Comparison of ENCODE assay signal across 8 cellular contexts in the genomic region with DNA sequence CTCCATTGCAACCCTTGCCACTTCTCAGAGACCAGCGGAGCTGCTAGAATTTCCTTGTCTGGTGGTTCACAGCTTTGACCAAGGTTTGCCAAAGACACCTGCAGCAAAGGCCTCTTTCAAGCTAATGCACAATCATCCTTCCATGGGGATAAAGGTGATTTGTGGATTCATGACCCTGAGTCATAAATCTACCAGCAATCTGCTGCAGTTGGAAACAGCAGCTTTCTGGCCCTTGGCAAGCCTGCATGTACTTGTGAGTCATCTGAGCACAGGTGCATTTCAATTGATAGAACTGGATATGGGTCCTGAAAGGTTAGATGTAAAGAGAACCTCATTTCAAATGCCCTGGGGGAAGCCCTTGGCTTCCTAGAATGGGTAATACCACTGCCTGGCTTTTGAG. TPM values are rescaled to one million over a fixed set of nuclear protein-coding genes. Genes with fewer than 3 reads are reported as not detected.
DNase-seq lines count a peak whose midpoint lies in the region; ATAC-seq, FAIRE-seq and TF ChIP-seq lines count a peak whose summit lies in the region.
"Had no signal": no experiment of that assay in that cellular context is flagged by ENCODE, and none has a peak within 500 bp of the region (broad histone marks: within the 10 kb centered on the region; RNA-seq: fewer than 3 reads in every experiment).

No MANE protein-coding gene starts in this region.

- CTCF ChIA-PET in IMR-90 (lab: Yijun Ruan, JAX) (no interaction called here), HepG2 (lab: Yijun Ruan, JAX; ENCODE audit: low intra/inter-chr PET ratio, low total read pairs) (no interaction called here), OCI-LY7 (lab: Charles Lee; ENCODE audit: unreplicated experiment) (no interaction called here)

- no peaks in the 10 kb centered on the region for H3K79me1 ChIP-seq in IMR-90 (ENCODE audit: low read depth in 1 of 2, low read length in 2 of 2)

- H2AFZ ChIP-seq in IMR-90 (replicated peaks; ENCODE audit: low read length, poor library complexity) (no peak overlapping the region), HepG2 (ENCODE audit: low read length) (no peak overlapping the region), OCI-LY7 (ENCODE audit: low read length) (no peak overlapping the region)
- H2AFZ ChIP-seq: GM23338 had no signal

- dilution Hi-C loops in IMR-90 (cut with HindIII; ENCODE audit: low sequenced_read_pairs, unreplicated experiment): no loop called here

- no peak overlapping the region for H3K23ac ChIP-seq in IMR-90 (ENCODE audit: low read depth, low read length)

- H4K20me1 ChIP-seq in IMR-90 (ENCODE audit: insufficient read depth, low read length) (no peaks in the 10 kb centered on the region), HepG2 (ENCODE audit: insufficient read depth, low read length) (no peaks in the 10 kb centered on the region), OCI-LY7 (ENCODE audit: insufficient read depth, low read length) (no peaks in the 10 kb centered on the region)

- H3K9me3 ChIP-seq in IMR-90 (ENCODE audit: control insufficient read depth, insufficient read depth, low read length) (no peaks in the 10 kb centered on the region), HepG2 (ENCODE audit: low read length) (no peaks in the 10 kb centered on the region), OCI-LY7 (ENCODE audit: low read length) (no peaks in the 10 kb centered on the region)

- H3K27ac ChIP-seq in IMR-90 (ENCODE audit: insufficient read depth, low read length) (no peak overlapping the region), HepG2 (ENCODE audit: extremely low read length, insufficient read depth, low read length) (peak overlapping the region; percentile 21), OCI-LY7 (ENCODE audit: low read depth, low read length, poor library complexity, severe bottlenecking) (no peak overlapping the region)

- H3K9ac ChIP-seq in IMR-90 (ENCODE audit: low read depth, low read length) (no peak overlapping the region), HepG2 (ENCODE audit: insufficient read depth, low read depth, low read length) (no peak overlapping the region)

- H3K79me2 ChIP-seq in HepG2 (ENCODE audit: insufficient read depth, low read length) (no peaks in the 10 kb centered on the region), OCI-LY7 (ENCODE audit: insufficient read depth, low read depth, low read length) (no peaks in the 10 kb centered on the region)

- H3K4me3 ChIP-seq in IMR-90 (ENCODE audit: insufficient read depth, low read depth, low read length): no peak overlapping the region
- no peak overlapping the region for H3K4me3 ChIP-seq in HepG2 (replicated peaks in 1 of 3; ENCODE audit: insufficient read depth in 1 of 3, low read depth in 2 of 3, low read length in 3 of 3)
- no peak overlapping the region for H3K4me3 ChIP-seq in OCI-LY7 (ENCODE audit: low read depth, low read length, poor library complexity, severe bottlenecking)
- H3K4me3 ChIP-seq: GM23338 had no signal

- in situ Hi-C loops in IMR-90 (cut with MboI; ENCODE audit: low sequenced_read_pairs): no loop called here
- in situ Hi-C loops in HepG2 (cut with HindIII; ENCODE audit: extremely low pct_ligation_motif_present, low pct_unique_long_range_greater_than_20kb): no loop called here

- DNase-seq in COLO668 (lab: John Stamatoyannopoulos, UW; ENCODE audit: unreplicated experiment) (peak; percentile 13), IMR-90 (peak; percentile 22), HepG2 (ENCODE audit: low spot score) (no peak), dedifferentiated amniotic fluid mesenchymal stem cell (ENCODE audit: extremely low spot score) (no peak), OCI-LY7 (ENCODE audit: low spot score) (no peak), NCI-H345 treated with DMSO at 0.1 percent for 48 hours (lab: John Stamatoyannopoulos, UW; ENCODE audit: unreplicated experiment) (no peak)

- H3K4me2 ChIP-seq in IMR-90 (ENCODE audit: low read depth, low read length): no peak overlapping the region
- H3K4me2 ChIP-seq in HepG2 (ENCODE audit: low read depth, low read length): no peak overlapping the region
- no peak overlapping the region for H3K4me2 ChIP-seq in OCI-LY7 (ENCODE audit: low read length)
- H3K4me2 ChIP-seq: GM23338 had no signal

- H3K4me1 Mint-ChIP-seq in activated T-helper 17 cell treated with anti-CD3 and anti-CD28 coated beads, Interleukin-2, amount 50 U/mL, for 72 hours: peaks cover 43% of the 10 kb centered on the region

- intact Hi-C loops in IMR-90 (cut with micrococcal nuclease): no loop called here
- intact Hi-C loops in HepG2 (cut with micrococcal nuclease; ENCODE audit: unreplicated experiment): no loop called here
- intact Hi-C loops in OCI-LY7 (cut with micrococcal nuclease; ENCODE audit: unreplicated experiment): no loop called here

- BruUV-seq in IMR-90 (replicated peaks; lab: Mats Ljungman, UMichigan): no TSS peak
- BruUV-seq in HepG2 (replicated peaks; lab: Mats Ljungman, UMichigan): no TSS peak
- no TSS peak for BruUV-seq in OCI-LY7 (replicated peaks; lab: Mats Ljungman, UMichigan)

- no peak overlapping the region for H2BK5ac ChIP-seq in IMR-90 (ENCODE audit: low read depth, low read length, poor library complexity, severe bottlenecking)

- no peak for TF ChIP-seq POLR2A in IMR-90 (IDR thresholded peaks at IDR 0.05; ENCODE audit: low read depth, low read length)
- TF ChIP-seq POLR2A in HepG2 (IDR thresholded peaks at IDR 0.05; ENCODE audit: insufficient read depth in 1 of 2, low read depth in 2 of 2, low read length in 2 of 2): no peak

- FAIRE-seq in HepG2 (lab: Jason Lieb, UNC): no peak

- no peak overlapping the region for H3K4ac ChIP-seq in IMR-90 (ENCODE audit: low read depth, low read length)

- H3K27ac Mint-ChIP-seq in activated T-helper 17 cell treated with anti-CD3 and anti-CD28 coated beads, Interleukin-2, amount 50 U/mL, for 72 hours: no peak overlapping the region
- H3K27ac Mint-ChIP-seq: GM23338 had no signal

- POLR2A ChIA-PET in IMR-90 (lab: Charles Lee; ENCODE audit: unreplicated experiment): no interaction called here
- POLR2A ChIA-PET in HepG2 (lab: Yijun Ruan, JAX): interaction anchor here (2.1 to 5.5 kb wide), 3 partner anchors 7 to 74 kb away, joined by 8 to 43 read pairs (median 15); no protein-coding TSS in a partner anchor
- POLR2A ChIA-PET in OCI-LY7 (lab: Charles Lee): no interaction called here

- H2AK9ac ChIP-seq in IMR-90 (replicated peaks; ENCODE audit: low read depth, low read length, poor library complexity): no peak overlapping the region

- TF ChIP-seq EP300 in HepG2 (IDR thresholded peaks at IDR 0.05; ENCODE audit: low read depth in 2 of 2, low read length in 2 of 2): no peak
- no peak for TF ChIP-seq EP300 in HepG2 (CRISPR knock-in tag; IDR thresholded peaks at IDR 0.05; ENCODE audit: borderline replicate concordance)

- no peak overlapping the region for H2BK15ac ChIP-seq in IMR-90 (ENCODE audit: low read depth, low read length)

- no CpG with 5 or more reads among the region's 1 CpG for WGBS in IMR-90 (ENCODE audit: extremely low coverage in 2 of 2, insufficient read length in 1 of 2), 2 experiments
- 33% methylated on average over 1 of the region's 1 CpG for WGBS in HepG2 (ENCODE audit: low lambda C conversion rate)

- no peak overlapping the region for H4K8ac ChIP-seq in IMR-90 (ENCODE audit: low read depth in 2 of 2, low read length in 2 of 2)

- H3K36me3 ChIP-seq in IMR-90 (ENCODE audit: control insufficient read depth, insufficient read depth, low read length): no peaks in the 10 kb centered on the region
- no peaks in the 10 kb centered on the region for H3K36me3 ChIP-seq in HepG2 (replicated peaks in 1 of 2; ENCODE audit: control insufficient read depth in 1 of 2, insufficient read depth in 2 of 2, low read length in 2 of 2)
- no peaks in the 10 kb centered on the region for H3K36me3 ChIP-seq in OCI-LY7 (ENCODE audit: insufficient read depth, low read length)

- H2AK5ac ChIP-seq in IMR-90 (ENCODE audit: low read depth, low read length): no peak overlapping the region

- no peak overlapping the region for H4K91ac ChIP-seq in IMR-90 (ENCODE audit: insufficient read depth, low read depth, low read length)

- H3K4me3 Mint-ChIP-seq in activated T-helper 17 cell treated with anti-CD3 and anti-CD28 coated beads, Interleukin-2, amount 50 U/mL, for 72 hours: no peak overlapping the region
- H3K4me3 Mint-ChIP-seq: GM23338 had no signal

- TF ChIP-seq CTCF in IMR-90 (conservative IDR thresholded peaks at IDR 0.05; ENCODE audit: low read depth, low read length) (no peak), HepG2 (CRISPR knock-in tag; IDR thresholded peaks at IDR 0.05) (no peak), OCI-LY7 (conservative IDR thresholded peaks at IDR 0.05; ENCODE audit: low read length) (no peak)

- no peak overlapping the region for H3K18ac ChIP-seq in IMR-90 (ENCODE audit: low read depth, low read length)

- no peak overlapping the region for H4K5ac ChIP-seq in IMR-90 (ENCODE audit: low read depth, low read length)

- H2BK120ac ChIP-seq in IMR-90 (ENCODE audit: low read depth, low read length): no peak overlapping the region

- H3K27me3 Mint-ChIP-seq in activated T-helper 17 cell treated with anti-CD3 and anti-CD28 coated beads, Interleukin-2, amount 50 U/mL, for 72 hours: no peaks in the 10 kb centered on the region

- no peaks in the 10 kb centered on the region for H3K9me1 ChIP-seq in IMR-90 (ENCODE audit: insufficient read depth, low read length)

- peaks cover 2% of the 10 kb centered on the region; the same call in 1 of the 2 replicates for H3K4me1 ChIP-seq in IMR-90 (ENCODE audit: control insufficient read depth, insufficient read depth, low read length)
- H3K4me1 ChIP-seq in HepG2 (ENCODE audit: insufficient read depth, low read length): peaks cover 96% of the 10 kb centered on the region
- H3K4me1 ChIP-seq in OCI-LY7 (ENCODE audit: insufficient read depth, low read length, poor library complexity, severe bottlenecking): peaks cover 11% of the 10 kb centered on the region

- no peaks in the 10 kb centered on the region for H3K36me3 Mint-ChIP-seq in activated T-helper 17 cell treated with anti-CD3 and anti-CD28 coated beads, Interleukin-2, amount 50 U/mL, for 72 hours (ENCODE audit: low read depth)

- ATAC-seq in IMR-90 (ENCODE audit: low read depth) (no peak), HepG2 (no peak)
- peak; percentile 45 for ATAC-seq in activated T-helper 17 cell treated with anti-CD3 and anti-CD28 coated beads, Interleukin-2, amount 50 U/mL, for 72 hours (replicated peaks)
- ATAC-seq: GM23338 had no signal

- H3K9me2 ChIP-seq in OCI-LY7 (ENCODE audit: insufficient read depth, low read length): no peaks in the 10 kb centered on the region

- H3K27me3 ChIP-seq in IMR-90 (ENCODE audit: control insufficient read depth, insufficient read depth, low read length) (peaks cover 53% of the 10 kb centered on the region), HepG2 (ENCODE audit: control insufficient read depth in 1 of 2, insufficient read depth in 2 of 2, low read length in 2 of 2) (no peaks in the 10 kb centered on the region)

- no peak for TF ChIP-seq RAD21 in IMR-90 (IDR thresholded peaks at IDR 0.05; ENCODE audit: low read length)
- no peak for TF ChIP-seq RAD21 in HepG2 (CRISPR knock-in tag; IDR thresholded peaks at IDR 0.05)

- H2BK20ac ChIP-seq in IMR-90 (ENCODE audit: low read depth, low read length): no peak overlapping the region

- no peak overlapping the region for H3K56ac ChIP-seq in IMR-90 (ENCODE audit: extremely low read depth, insufficient read depth, low read length)

- H3K14ac ChIP-seq in IMR-90 (replicated peaks; ENCODE audit: low read depth, low read length): no peak overlapping the region

- H3K9me3 Mint-ChIP-seq in activated T-helper 17 cell treated with anti-CD3 and anti-CD28 coated beads, Interleukin-2, amount 50 U/mL, for 72 hours: no peaks in the 10 kb centered on the region
- H3K9me3 Mint-ChIP-seq: GM23338 had no signal

RNA-seq across cellular contexts. Expression of a gene that starts 21.6 kb away (rescaled TPM):
- total RNA-seq in IMR-90 (2012; rRNA removed) (0.83 and 1.3 TPM in 2 replicates), HepG2 (2016; rRNA removed; fragmentation: Illumina TruSeq; extraction: Trizol) (6.8 and 7.9 TPM in 2 replicates), OCI-LY7 (2022) (0.97 and 1.9 TPM in 2 replicates)
- polyA plus RNA-seq in IMR-90 (2012; rRNA removed) (3.4 and 3.8 TPM in 2 replicates), HepG2 (2011; rRNA removed) (6.3 and 9.0 TPM in 2 replicates)
- 2.4 and 3.0 TPM in 2 replicates for polyA plus RNA-seq in IMR-90 (2012; cell fraction: cytosol; rRNA removed)
- 4.0 and 4.2 TPM in 2 replicates for polyA plus RNA-seq in IMR-90 (2012; cell fraction: nucleus; rRNA removed; ENCODE audit: low replicate concordance)
- total RNA-seq in activated T-helper 17 cell treated with anti-CD3 and anti-CD28 coated beads, Interleukin-2, amount 50 U/mL, for 72 hours: 10 to 100 TPM in 1 of 2 donors, 1 to 10 TPM in 1; 5.9 to 42.2 TPM
- total RNA-seq in HepG2 (2016; cell fraction: cytosol; rRNA removed; fragmentation: Illumina TruSeq; extraction: Trizol; ENCODE audit: low read depth): 5.3 and 5.4 TPM in 2 replicates
- total RNA-seq in HepG2 (2016; cell fraction: insoluble cytoplasmic fraction; rRNA removed; fragmentation: Illumina TruSeq; extraction: Trizol): 7.1 and 8.8 TPM in 2 replicates
- 15.7 and 15.8 TPM in 2 replicates for total RNA-seq in HepG2 (2016; cell fraction: membrane; rRNA removed; fragmentation: Illumina TruSeq; extraction: Trizol)
- 10.0 and 10.9 TPM in 2 replicates for total RNA-seq in HepG2 (2016; cell fraction: nucleus; rRNA removed; fragmentation: Illumina TruSeq; extraction: Trizol)
- 4.8 and 5.8 TPM in 2 replicates for polyA plus RNA-seq in HepG2 (2011; cell fraction: cytosol; rRNA removed)
- polyA plus RNA-seq in HepG2 (2011; cell fraction: nucleus; rRNA removed): 7.5 and 7.7 TPM in 2 replicates
- polyA plus RNA-seq in HepG2 (2012): 8.6 and 11.4 TPM in 2 replicates
- 21.6 and 22.8 TPM in 2 replicates for polyA plus RNA-seq in HepG2 (2016; cell fraction: cytosol; fragmentation: Illumina TruSeq; extraction: Trizol; ENCODE audit: low read depth)
- polyA plus RNA-seq in HepG2 (2016; cell fraction: insoluble cytoplasmic fraction; fragmentation: Illumina TruSeq; extraction: Trizol; ENCODE audit: low read depth): 21.8 and 29.7 TPM in 2 replicates
- polyA plus RNA-seq in HepG2 (2016; cell fraction: membrane; fragmentation: Illumina TruSeq; extraction: Trizol; ENCODE audit: low read depth): 44.0 and 50.2 TPM in 2 replicates
- polyA plus RNA-seq in HepG2 (2016; cell fraction: nucleus; fragmentation: Illumina TruSeq; extraction: Trizol; ENCODE audit: insufficient read depth, low read depth): 25.7 and 28.7 TPM in 2 replicates
- 0.19 and 20.5 TPM in 2 replicates for polyA minus RNA-seq in HepG2 (2011; rRNA and poly(A)+ RNA removed; ENCODE audit: low replicate concordance)
- 3.3 and 5.4 TPM in 2 replicates for polyA minus RNA-seq in HepG2 (2011; cell fraction: cytosol; rRNA and poly(A)+ RNA removed)
- polyA minus RNA-seq in HepG2 (2011; cell fraction: nucleus; rRNA and poly(A)+ RNA removed): 15.2 and 18.2 TPM in 2 replicates
- 0.39 and 1.1 TPM in 2 replicates for total RNA-seq in OCI-LY7 (2014; rRNA removed; shearing (Covaris generic))

Comparison
In these comparisons a context has a peak if more than half of its experiments do, and no peak if none do; other contexts are left out.
1. DNase-seq: peak in COLO668 (single experiment) and IMR-90 (single experiment); none in HepG2 (single experiment), dedifferentiated amniotic fluid mesenchymal stem cell (single experiment), OCI-LY7 (single experiment) and NCI-H345 treated with DMSO at 0.1 percent for 48 hours (single experiment).